ENCODE assay signal across 8 cellular contexts in the genomic region with DNA sequence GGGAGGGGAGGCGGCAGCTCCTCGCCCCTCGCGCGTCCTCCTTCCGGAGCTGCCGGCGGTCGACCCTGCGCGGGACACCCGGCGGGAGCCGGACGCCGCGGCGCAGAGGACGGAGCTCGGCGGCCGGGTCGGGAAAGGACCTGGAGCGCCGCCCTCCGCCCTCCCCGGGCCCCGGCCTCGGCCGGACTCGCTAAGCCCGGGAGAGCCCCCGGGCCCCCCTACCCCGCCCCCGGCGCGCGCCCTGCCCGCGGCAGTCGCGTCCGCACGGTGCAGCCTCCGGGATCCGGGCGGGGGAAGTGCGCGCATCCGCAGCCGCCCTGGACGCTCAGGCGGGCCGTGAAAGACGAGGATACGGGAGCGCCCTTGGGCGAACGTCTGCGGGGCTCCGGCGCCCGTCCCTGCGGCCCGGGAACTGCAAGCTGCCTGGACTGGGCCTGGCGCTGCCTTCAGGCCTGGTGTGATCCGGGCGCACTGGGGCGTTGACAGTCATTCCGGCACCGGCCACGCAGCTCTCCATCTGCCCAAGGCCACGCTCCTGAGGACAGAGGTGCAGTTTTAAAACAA. TPM values are rescaled to one million over a fixed set of nuclear protein-coding genes. Genes with fewer than 3 reads are reported as not detected.
A peak's percentile ranks its signal among the peaks of the same experiment; 100 is the strongest.
DNase-seq lines count a peak whose midpoint lies in the region; ATAC-seq, FAIRE-seq and TF ChIP-seq lines count a peak whose summit lies in the region.

No MANE protein-coding gene starts in this region.

- peaks cover 47% of the 10 kb centered on the region for H3K4me1 Mint-ChIP-seq in brain

- H3K4me3 ChIP-seq in HUES48 (ENCODE audit: low read depth, low read length) (peak overlapping the region; percentile 62; the same call in 1 of the 2 replicates), keratinocyte (ENCODE audit: control insufficient read depth in 2 of 3, extremely low read depth in 1 of 3, insufficient read depth in 2 of 3, low read depth in 1 of 3, low read length in 3 of 3) (peak overlapping the region; percentile 54 to 78 (median 57)), stomach smooth muscle (ENCODE audit: low read length in 2 of 2) (peak overlapping the region; percentile 62 to 80)

- peaks cover 0 to 2% (median 0%) of the 10 kb centered on the region in 5 experiments for H3K9me3 Mint-ChIP-seq in brain

- H3K27ac Mint-ChIP-seq in brain = no peak overlapping the region

- H3K9ac ChIP-seq in HUES48 (ENCODE audit: low read depth, low read length) (no peak overlapping the region), keratinocyte (ENCODE audit: control insufficient read depth, extremely low read depth, insufficient read depth, low read length) (peak overlapping the region; percentile 44), stomach smooth muscle (ENCODE audit: low read length in 2 of 2) (peak overlapping the region; percentile 69 to 72)

- H3K79me2 ChIP-seq in keratinocyte (ENCODE audit: control insufficient read depth, insufficient read depth, low read length) = peaks cover 40% of the 10 kb centered on the region

- H2AFZ ChIP-seq in keratinocyte (ENCODE audit: control insufficient read depth, low read length) = peak overlapping the region; percentile 49

- DNase-seq in AG08396 (ENCODE audit: low spot score) (peak; percentile 73), keratinocyte (ENCODE audit: low read depth, low spot score) (no peak), LoVo (ENCODE audit: low spot score) (no peak)

- no peaks in the 10 kb centered on the region for H3K9me1 ChIP-seq in keratinocyte (ENCODE audit: control insufficient read depth, extremely low read depth, insufficient read depth, low read length)

- peaks cover 40% of the 10 kb centered on the region for H3K4me1 ChIP-seq in HUES48 (ENCODE audit: control insufficient read depth, insufficient read depth, low read length)
- peaks cover 18% of the 10 kb centered on the region for H3K4me1 ChIP-seq in keratinocyte (ENCODE audit: control insufficient read depth, extremely low read depth, insufficient read depth, low read length)
- H3K4me1 ChIP-seq in stomach smooth muscle (ENCODE audit: control insufficient read depth, insufficient read depth, low read length) = peaks cover 48% of the 10 kb centered on the region

- ATAC-seq in GM21529 (IDR thresholded peaks at IDR 0.05; ENCODE audit: unreplicated experiment) (no peak), HG02588 (IDR thresholded peaks at IDR 0.05; ENCODE audit: unreplicated experiment) (no peak)

- FAIRE-seq in keratinocyte (lab: Jason Lieb, UNC) = no peak

- H3K36me3 Mint-ChIP-seq in brain = no peaks in the 10 kb centered on the region

- H3K27me3 ChIP-seq in HUES48 (ENCODE audit: control insufficient read depth, insufficient read depth, low read length) (peaks cover 24% of the 10 kb centered on the region), keratinocyte (ENCODE audit: control insufficient read depth, extremely low read depth, insufficient read depth, low read length) (peaks cover 6% of the 10 kb centered on the region), stomach smooth muscle (ENCODE audit: control insufficient read depth in 1 of 2, insufficient read depth in 2 of 2, low read length in 2 of 2) (no peaks in the 10 kb centered on the region)

- dilution Hi-C loops in keratinocyte (cut with MboI; ENCODE audit: extremely low pct_ligation_motif_present, low sequenced_read_pairs) = no loop called here

- no peaks in the 10 kb centered on the region for H3K9me3 ChIP-seq in HUES48 (ENCODE audit: control insufficient read depth, insufficient read depth, low read length)
- no peaks in the 10 kb centered on the region for H3K9me3 ChIP-seq in keratinocyte (ENCODE audit: control insufficient read depth, low read depth, low read length)
- no peaks in the 10 kb centered on the region for H3K9me3 ChIP-seq in stomach smooth muscle (ENCODE audit: control insufficient read depth in 2 of 2, low read length in 2 of 2)

- no peak overlapping the region for H3K27ac ChIP-seq in HUES48 (ENCODE audit: low read depth, low read length)
- no peak overlapping the region for H3K27ac ChIP-seq in keratinocyte (ENCODE audit: control insufficient read depth, insufficient read depth, low read length)
- H3K27ac ChIP-seq in stomach smooth muscle (ENCODE audit: low read length) = peak overlapping the region; percentile 80

- peaks cover 4% of the 10 kb centered on the region for H3K27me3 Mint-ChIP-seq in brain

- TF ChIP-seq CTCF in brain (conservative IDR thresholded peaks at IDR 0.05) (no peak), keratinocyte (optimal IDR thresholded peaks at IDR 0.05 in 1 of 3, IDR thresholded peaks at IDR 0.05 in 1 of 3, conservative IDR thresholded peaks at IDR 0.05 in 1 of 3; ENCODE audit: extremely low read depth in 1 of 3, insufficient read depth in 2 of 3, low read length in 3 of 3) (no peak)

- H3K4me2 ChIP-seq in keratinocyte (ENCODE audit: control insufficient read depth, extremely low read depth, insufficient read depth, low read depth, low read length) = peak overlapping the region; percentile 75

- H3K36me3 ChIP-seq in HUES48 (ENCODE audit: control insufficient read depth, insufficient read depth, low read length) = no peaks in the 10 kb centered on the region
- H3K36me3 ChIP-seq in keratinocyte (ENCODE audit: control insufficient read depth in 2 of 2, extremely low read depth in 1 of 2, insufficient read depth in 2 of 2, low read length in 2 of 2) = peaks cover 5 to 6% of the 10 kb centered on the region in 2 experiments
- no peaks in the 10 kb centered on the region for H3K36me3 ChIP-seq in stomach smooth muscle (ENCODE audit: control insufficient read depth in 2 of 2, insufficient read depth in 2 of 2, low read length in 2 of 2)

- peak overlapping the region; percentile 70 to 83 (median 70) for H3K4me3 Mint-ChIP-seq in brain

- H4K20me1 ChIP-seq in keratinocyte (ENCODE audit: control insufficient read depth, extremely low read depth, insufficient read depth, low read length) = peaks cover 11% of the 10 kb centered on the region

RNA-seq across cellular contexts. Expression of a gene that starts 0.5 kb away (rescaled TPM):
- polyA plus RNA-seq in brain (ENCODE audit: insufficient read depth, low read depth, low replicate concordance) = 20.6 TPM
- 4.6 to 7.4 TPM (median 6.6 TPM) in 3 replicates for polyA plus RNA-seq in keratinocyte
- 2.4 TPM for polyA plus RNA-seq in keratinocyte (2011; ENCODE audit: low read depth)
- 3.9 and 7.6 TPM in 2 replicates for polyA plus RNA-seq in keratinocyte (2011; cell fraction: cytosol; rRNA removed)
- 16.1 and 18.5 TPM in 2 replicates for polyA plus RNA-seq in keratinocyte (2011; cell fraction: nucleus; rRNA removed)
- 3.7 and 10.0 TPM in 2 replicates for polyA plus RNA-seq in keratinocyte (2012; ENCODE audit: low replicate concordance)
- 10.5 to 18.5 TPM (median 14.2 TPM) in 3 replicates for polyA minus RNA-seq in keratinocyte
- 28.0 TPM for polyA minus RNA-seq in keratinocyte (2011; cell fraction: cytosol; rRNA and poly(A)+ RNA removed)
- polyA minus RNA-seq in keratinocyte (2011; cell fraction: nucleus; rRNA and poly(A)+ RNA removed) = 20.9 and 22.5 TPM in 2 replicates

RNA-seq across cellular contexts. Expression of a gene that starts 23.1 kb away (rescaled TPM):
- polyA plus RNA-seq in brain (ENCODE audit: insufficient read depth, low read depth, low replicate concordance) (36.6 TPM), keratinocyte (9.9 to 19.2 TPM (median 14.3 TPM) in 3 replicates)
- 6.3 TPM for polyA plus RNA-seq in keratinocyte (2011; ENCODE audit: low read depth)
- polyA plus RNA-seq in keratinocyte (2011; cell fraction: cytosol; rRNA removed) = 7.3 and 16.1 TPM in 2 replicates
- polyA plus RNA-seq in keratinocyte (2011; cell fraction: nucleus; rRNA removed) = 11.8 and 16.3 TPM in 2 replicates
- 15.1 and 29.8 TPM in 2 replicates for polyA plus RNA-seq in keratinocyte (2012; ENCODE audit: low replicate concordance)
- polyA minus RNA-seq in keratinocyte = 10.9 to 20.6 TPM (median 12.1 TPM) in 3 replicates
- 46.0 TPM for polyA minus RNA-seq in keratinocyte (2011; cell fraction: cytosol; rRNA and poly(A)+ RNA removed)
- 12.1 and 13.0 TPM in 2 replicates for polyA minus RNA-seq in keratinocyte (2011; cell fraction: nucleus; rRNA and poly(A)+ RNA removed)
